ENCODE assay signal across 8 cellular contexts in genomic region chr1:28642847-28643635, GRCh38. TPM values are rescaled to one million over a fixed set of nuclear protein-coding genes. Genes with fewer than 3 reads are reported as not detected.
DNase-seq lines count a peak whose midpoint lies in the region; ATAC-seq, FAIRE-seq and TF ChIP-seq lines count a peak whose summit lies in the region.

Gene TAF12, minus strand, starts transcription at chr1:28643067. Its CDS starts 20,986 bp downstream, at chr1:28622081.

- TF ChIP-seq RAD21 in HepG2 (CRISPR knock-in tag; IDR thresholded peaks at IDR 0.05) = peak; percentile 60

- H3K36me3 ChIP-seq in HepG2 (replicated peaks in 1 of 2; ENCODE audit: control insufficient read depth in 1 of 2, insufficient read depth in 2 of 2, low read length in 2 of 2) = no peaks in the 10 kb centered on the region

- H3K9ac ChIP-seq in HepG2 (ENCODE audit: insufficient read depth, low read depth, low read length) = peak within 1 kb of the TSS; percentile 97

- H4K20me1 ChIP-seq in HepG2 (ENCODE audit: insufficient read depth, low read length) = no peaks in the 10 kb centered on the region

- no peaks in the 10 kb centered on the region; a peak in 1 of 5 replicates for H3K27me3 ChIP-seq in HepG2 (ENCODE audit: control insufficient read depth in 1 of 2, insufficient read depth in 2 of 2, low read length in 2 of 2)

- ATAC-seq in GM19324 (IDR thresholded peaks at IDR 0.05; ENCODE audit: low FRiP score, unreplicated experiment) (peak; percentile 81), HG03469 (IDR thresholded peaks at IDR 0.05; ENCODE audit: unreplicated experiment) (peak; percentile 51), HepG2 (peak; percentile 90)

- DNase-seq in C1 segment of cervical spinal cord (lab: John Stamatoyannopoulos, UW) (peak; percentile 67 to 96 (median 90)), NCI-H526 treated with DMSO at 0.1 percent for 48 hours (lab: John Stamatoyannopoulos, UW) (peak; percentile 90), dedifferentiated amniotic fluid mesenchymal stem cell (ENCODE audit: extremely low spot score) (peak; percentile 89), HepG2 (ENCODE audit: low spot score) (peak; percentile 90)
- peak; percentile 93 for DNase-seq in activated CD4-positive, alpha-beta T cell treated with anti-CD3 and anti-CD28 coated beads, Interleukin-2, amount 10 ng/mL, durations not matched to agents 7 days and 5 days
- DNase-seq in stimulated activated CD4-positive, alpha-beta T cell treated with anti-CD3 and anti-CD28 coated beads, Interleukin-4, amount 100 ng/mL, for 1 hour = peak; percentile 90

- peak; percentile 34 for FAIRE-seq in HepG2 (lab: Jason Lieb, UNC)

- peak; percentile 97 to 99 for TF ChIP-seq POLR2A in HepG2 (IDR thresholded peaks at IDR 0.05; ENCODE audit: insufficient read depth in 1 of 2, low read depth in 2 of 2, low read length in 2 of 2)

- CTCF ChIA-PET in activated CD4-positive, alpha-beta T cell treated with anti-CD3 and anti-CD28 coated beads, Interleukin-2, amount 10 ng/mL, durations not matched to agents 7 days and 5 days (lab: Charles Lee) = interaction anchor here (0.7 to 4.1 kb wide), 10 partner anchors 10 to 1422 kb away, joined by 3 to 24 read pairs (median 4); partner anchors contain the start of genes GMEB1, SRSF4 and YTHDF2
- CTCF ChIA-PET in HepG2 (lab: Yijun Ruan, JAX; ENCODE audit: low intra/inter-chr PET ratio, low total read pairs) = no interaction called here

- no peaks in the 10 kb centered on the region for H3K9me3 ChIP-seq in HepG2 (ENCODE audit: low read length)

- H3K27ac Mint-ChIP-seq in activated CD4-positive, alpha-beta T cell treated with anti-CD3 and anti-CD28 coated beads, Interleukin-2, amount 10 ng/mL, durations not matched to agents 7 days and 5 days = peak within 1 kb of the TSS; percentile 98

- peak within 1 kb of the TSS; percentile 87 for H3K27ac ChIP-seq in HepG2 (ENCODE audit: extremely low read length, insufficient read depth, low read length)

- peak within 1 kb of the TSS; percentile 93 for H3K4me3 Mint-ChIP-seq in activated CD4-positive, alpha-beta T cell treated with anti-CD3 and anti-CD28 coated beads, Interleukin-2, amount 10 ng/mL, durations not matched to agents 7 days and 5 days

- WGBS in HepG2 (ENCODE audit: low lambda C conversion rate) = 1% methylated on average over 20 of the region's 49 CpGs

- TF ChIP-seq EP300 in HepG2 (IDR thresholded peaks at IDR 0.05; ENCODE audit: low read depth in 2 of 2, low read length in 2 of 2) (peak in 1 of 2 experiments; percentile 28; a peak in 1 of 4 replicates), HepG2 (CRISPR knock-in tag; IDR thresholded peaks at IDR 0.05; ENCODE audit: borderline replicate concordance) (peak; percentile 52)

- H2AFZ ChIP-seq in HepG2 (ENCODE audit: low read length) = peak within 1 kb of the TSS; percentile 86

- POLR2A ChIA-PET in activated CD4-positive, alpha-beta T cell treated with anti-CD3 and anti-CD28 coated beads, Interleukin-2, amount 10 ng/mL, durations not matched to agents 7 days and 5 days (lab: Charles Lee) = interaction anchor here (0.6 to 1.0 kb wide), 6 partner anchors 25 to 271 kb away, joined by 3 to 13 read pairs (median 4); partner anchors contain the start of genes EPB41, GMEB1 and YTHDF2
- POLR2A ChIA-PET in HepG2 (lab: Yijun Ruan, JAX) = interaction anchor here (0.5 to 3.1 kb wide), 29 partner anchors 9 to 539 kb away, joined by 3 to 49 read pairs (median 4); partner anchors contain the start of genes GMEB1, PHACTR4, RCC1 and SRSF4

- peak within 1 kb of the TSS; percentile 91 for H3K4me2 ChIP-seq in HepG2 (ENCODE audit: low read depth, low read length)

- peaks cover 8% of the 10 kb centered on the region for H3K36me3 Mint-ChIP-seq in activated CD4-positive, alpha-beta T cell treated with anti-CD3 and anti-CD28 coated beads, Interleukin-2, amount 10 ng/mL, durations not matched to agents 7 days and 5 days (ENCODE audit: low read depth)

- H3K4me1 ChIP-seq in HepG2 (ENCODE audit: insufficient read depth, low read length) = peaks cover 56% of the 10 kb centered on the region

- H3K4me1 Mint-ChIP-seq in activated CD4-positive, alpha-beta T cell treated with anti-CD3 and anti-CD28 coated beads, Interleukin-2, amount 10 ng/mL, durations not matched to agents 7 days and 5 days = peaks cover 46% of the 10 kb centered on the region

- H3K79me2 ChIP-seq in HepG2 (ENCODE audit: insufficient read depth, low read length) = peaks cover 13% of the 10 kb centered on the region

- H3K27me3 Mint-ChIP-seq in activated CD4-positive, alpha-beta T cell treated with anti-CD3 and anti-CD28 coated beads, Interleukin-2, amount 10 ng/mL, durations not matched to agents 7 days and 5 days = no peaks in the 10 kb centered on the region

- peak; percentile 88 for TF ChIP-seq CTCF in HepG2 (CRISPR knock-in tag; IDR thresholded peaks at IDR 0.05)

- in situ Hi-C loops in HepG2 (cut with HindIII; ENCODE audit: extremely low pct_ligation_motif_present, low pct_unique_long_range_greater_than_20kb) = loop anchor here (5.0 kb wide), 1 partner anchor 229 kb away; no protein-coding TSS in a partner anchor

- no peaks in the 10 kb centered on the region for H3K9me3 Mint-ChIP-seq in activated CD4-positive, alpha-beta T cell treated with anti-CD3 and anti-CD28 coated beads, Interleukin-2, amount 10 ng/mL, durations not matched to agents 7 days and 5 days

- peak within 1 kb of the TSS; percentile 90 to 99 (median 91) for H3K4me3 ChIP-seq in HepG2 (replicated peaks in 1 of 3; ENCODE audit: insufficient read depth in 1 of 3, low read depth in 2 of 3, low read length in 3 of 3)

- intact Hi-C loops in HepG2 (cut with micrococcal nuclease; ENCODE audit: unreplicated experiment) = loop anchor here (5.0 to 10.0 kb wide), 3 partner anchors 114 to 542 kb away; partner anchors contain the start of gene SRSF4

- BruUV-seq in HepG2 (replicated peaks; lab: Mats Ljungman, UMichigan) = TSS peak; percentile 98

TF ChIP-seq in HepG2, 621 proteins besides CTCF, POLR2A, EP300 and RAD21 (continues in another document):
- TF ChIP-seq ZNF629 (CRISPR knock-in tag; conservative IDR thresholded peaks at IDR 0.05) (no peak; the same call in 1 of the 2 replicates), NFIB (CRISPR knock-in tag; IDR thresholded peaks at IDR 0.05; ENCODE audit: borderline replicate concordance) (no peak), ZNF12 (CRISPR knock-in tag; IDR thresholded peaks at IDR 0.05) (peak; percentile 65), FOXC1 (CRISPR knock-in tag; IDR thresholded peaks at IDR 0.05; ENCODE audit: borderline replicate concordance) (peak; percentile 84), ZFP1 (CRISPR knock-in tag; IDR thresholded peaks at IDR 0.05) (0 out of 2 replicates have a peak, but pooled peaks have one; percentile 44), SCMH1 (CRISPR knock-in tag; IDR thresholded peaks at IDR 0.05; ENCODE audit: borderline replicate concordance) (no peak), SMAD9 (CRISPR knock-in tag; IDR thresholded peaks at IDR 0.05) (peak; percentile 57; the same call in 1 of the 2 replicates), XRCC5 (optimal IDR thresholded peaks at IDR 0.05; ENCODE audit: low read length) (peak; percentile 58), GATA4 (IDR thresholded peaks at IDR 0.05; ENCODE audit: borderline replicate concordance, low read depth) (peak; percentile 85), ZFY (CRISPR knock-in tag; IDR thresholded peaks at IDR 0.05) (peak; percentile 93), DZIP1 (CRISPR knock-in tag; IDR thresholded peaks at IDR 0.05) (no peak)

RNA-seq across cellular contexts. Expression of gene TAF12, which starts in this region (rescaled TPM):
- 10 to 100 TPM; 31.0 to 40.4 TPM for total RNA-seq in activated CD4-positive, alpha-beta T cell treated with anti-CD3 and anti-CD28 coated beads, Interleukin-2, amount 10 ng/mL, durations not matched to agents 7 days and 5 days
- total RNA-seq in HepG2 (2016; rRNA removed; fragmentation: Illumina TruSeq; extraction: Trizol) = 17.1 and 24.2 TPM in 2 replicates
- total RNA-seq in HepG2 (2016; cell fraction: cytosol; rRNA removed; fragmentation: Illumina TruSeq; extraction: Trizol; ENCODE audit: low read depth) = 11.2 and 13.5 TPM in 2 replicates
- total RNA-seq in HepG2 (2016; cell fraction: insoluble cytoplasmic fraction; rRNA removed; fragmentation: Illumina TruSeq; extraction: Trizol) = 17.3 and 23.0 TPM in 2 replicates
- 15.4 and 19.0 TPM in 2 replicates for total RNA-seq in HepG2 (2016; cell fraction: membrane; rRNA removed; fragmentation: Illumina TruSeq; extraction: Trizol)
- 5.0 and 7.5 TPM in 2 replicates for total RNA-seq in HepG2 (2016; cell fraction: nucleus; rRNA removed; fragmentation: Illumina TruSeq; extraction: Trizol)
- 15.7 and 16.3 TPM in 2 replicates for polyA plus RNA-seq in HepG2 (2011; rRNA removed)
- polyA plus RNA-seq in HepG2 (2011; cell fraction: cytosol; rRNA removed) = 12.7 and 16.7 TPM in 2 replicates
- polyA plus RNA-seq in HepG2 (2011; cell fraction: nucleus; rRNA removed) = 3.6 and 5.7 TPM in 2 replicates
- polyA plus RNA-seq in HepG2 (2012) = 11.2 and 11.6 TPM in 2 replicates
- polyA plus RNA-seq in HepG2 (2016; cell fraction: cytosol; fragmentation: Illumina TruSeq; extraction: Trizol; ENCODE audit: low read depth) = 9.1 and 13.2 TPM in 2 replicates
- polyA plus RNA-seq in HepG2 (2016; cell fraction: insoluble cytoplasmic fraction; fragmentation: Illumina TruSeq; extraction: Trizol; ENCODE audit: low read depth) = 27.3 and 28.3 TPM in 2 replicates
- polyA plus RNA-seq in HepG2 (2016; cell fraction: membrane; fragmentation: Illumina TruSeq; extraction: Trizol; ENCODE audit: low read depth) = 13.7 and 19.3 TPM in 2 replicates
- 9.2 and 11.2 TPM in 2 replicates for polyA plus RNA-seq in HepG2 (2016; cell fraction: nucleus; fragmentation: Illumina TruSeq; extraction: Trizol; ENCODE audit: insufficient read depth, low read depth)
- polyA minus RNA-seq in HepG2 (2011; rRNA and poly(A)+ RNA removed; ENCODE audit: low replicate concordance) = 3.7 and 10.8 TPM in 2 replicates
- 4.5 and 6.4 TPM in 2 replicates for polyA minus RNA-seq in HepG2 (2011; cell fraction: cytosol; rRNA and poly(A)+ RNA removed)
- 3.9 and 6.5 TPM in 2 replicates for polyA minus RNA-seq in HepG2 (2011; cell fraction: nucleus; rRNA and poly(A)+ RNA removed)

Comparison
In these comparisons a context has a peak if more than half of its experiments do, and no peak if none do; other contexts are left out.
1. Peak in every context shown above with its lines: DNase-seq, ATAC-seq, H3K4me3 ChIP-seq and H3K27ac ChIP-seq.